In the genomic region with DNA sequence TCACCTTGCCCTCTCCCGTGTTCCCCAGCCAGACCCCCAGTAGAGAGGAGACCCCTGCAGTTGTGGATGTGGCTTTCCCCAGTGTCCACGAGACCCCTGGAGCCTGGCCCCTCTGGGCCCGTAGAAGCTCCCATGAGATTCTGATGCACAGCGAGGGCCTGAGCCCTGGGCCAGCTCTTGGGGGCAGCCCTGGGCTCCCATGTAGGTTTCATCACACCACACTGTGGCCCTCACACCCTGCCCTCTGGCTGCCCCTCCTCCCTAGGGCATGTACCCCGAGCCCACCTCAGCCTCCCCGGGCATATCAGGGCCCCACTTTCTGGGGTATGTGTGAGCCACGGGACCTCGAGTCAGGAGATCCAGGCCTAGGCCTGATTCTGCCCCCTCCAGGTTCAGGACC, we compare ENCODE assay signal across 42 cellular contexts. TPM values are rescaled to one million over a fixed set of nuclear protein-coding genes. Genes with fewer than 3 reads are reported as not detected.
"Had no signal": no experiment of that assay in that cellular context is flagged by ENCODE, and none has a peak within 500 bp of the region (broad histone marks: within the 10 kb centered on the region; RNA-seq: fewer than 3 reads in every experiment).

No MANE protein-coding gene starts in this region.

- H3K4me3 ChIP-seq: adrenal gland, ascending aorta, body of pancreas, breast epithelium, cardiac muscle cell had no signal

- H3K4me1 Mint-ChIP-seq: activated naive CD4-positive, alpha-beta T cell treated with anti-CD3 and anti-CD28 coated beads, Interleukin-2, amount 10 ng/mL, durations not matched to agents 7 days and 5 days; activated naive CD4-positive, alpha-beta T cell treated with anti-CD3 and anti-CD28 coated beads, Interleukin-2, amount 50 U/mL, for 24 hours; activated naive CD8-positive, alpha-beta T cell treated with anti-CD3 and anti-CD28 coated beads for 36 hours; activated naive CD8-positive, alpha-beta T cell treated with anti-CD3 and anti-CD28 coated beads, Interleukin-2, amount 10 ng/mL, durations not matched to agents 7 days and 5 days; activated naive CD8-positive, alpha-beta T cell treated with anti-CD3 and anti-CD28 coated beads, Interleukin-2, amount 50 U/mL, for 24 hours; activated T-helper 17 cell treated with anti-CD3 and anti-CD28 coated beads, Interleukin-2, amount 50 U/mL, for 72 hours; central memory CD8-positive, alpha-beta T cell had no signal

- ATAC-seq: activated naive CD4-positive, alpha-beta T cell treated with anti-CD3 and anti-CD28 coated beads, Interleukin-2, amount 50 U/mL, for 72 hours; activated naive CD8-positive, alpha-beta T cell treated with anti-CD3 and anti-CD28 coated beads, Interleukin-2, amount 50 U/mL, for 24 hours; activated T-cell treated with anti-CD3 and anti-CD28 coated beads, Interleukin-2, amount 50 U/mL, for 4 hours; activated T-cell treated with anti-CD3 and anti-CD28 coated beads, Interleukin-2, amount 50 U/mL, for 72 hours; activated T-helper 17 cell treated with anti-CD3 and anti-CD28 coated beads, Interleukin-2, amount 50 U/mL, for 72 hours; body of pancreas had no signal

- FAIRE-seq: astrocyte, bronchial epithelial cell had no signal

- H3K36me3 ChIP-seq: adrenal gland, ascending aorta, brain microvascular endothelial cell, breast epithelium, cardiac muscle cell had no signal

- H3K4me1 ChIP-seq: adrenal gland, ascending aorta, body of pancreas, breast epithelium had no signal

- H3K27ac ChIP-seq: adrenal gland, ascending aorta, body of pancreas, brain microvascular endothelial cell, breast epithelium, cardiac muscle cell had no signal

- H3K27ac Mint-ChIP-seq: activated naive CD4-positive, alpha-beta T cell treated with anti-CD3 and anti-CD28 coated beads for 36 hours; activated naive CD4-positive, alpha-beta T cell treated with anti-CD3 and anti-CD28 coated beads, Interleukin-2, amount 10 ng/mL, durations not matched to agents 7 days and 5 days; activated naive CD4-positive, alpha-beta T cell treated with anti-CD3 and anti-CD28 coated beads, Interleukin-2, amount 50 U/mL, for 24 hours; activated naive CD4-positive, alpha-beta T cell treated with anti-CD3 and anti-CD28 coated beads, Interleukin-2, amount 50 U/mL, for 72 hours; activated naive CD8-positive, alpha-beta T cell; activated naive CD8-positive, alpha-beta T cell treated with anti-CD3 and anti-CD28 coated beads for 36 hours; activated naive CD8-positive, alpha-beta T cell treated with anti-CD3 and anti-CD28 coated beads, Interleukin-2, amount 10 ng/mL, durations not matched to agents 7 days and 5 days; activated naive CD8-positive, alpha-beta T cell treated with anti-CD3 and anti-CD28 coated beads, Interleukin-2, amount 50 U/mL, for 24 hours; activated T-cell treated with anti-CD3 and anti-CD28 coated beads, Interleukin-2, amount 50 U/mL, for 24 hours; activated T-cell treated with anti-CD3 and anti-CD28 coated beads, Interleukin-2, amount 50 U/mL, for 72 hours; activated T-helper 1 cell treated with anti-CD3 and anti-CD28 coated beads, Interleukin-12 subunit alpha, Interleukin-12 subunit beta, Interleukin-2, Interleukin-4 antibody, amounts not matched to agents 30 ng/mL and 10 ng/mL and 1 ng/mL, durations not matched to agents 14 hours and 24 hours and 36 hours; activated T-helper 17 cell treated with anti-CD3 and anti-CD28 coated beads, Interleukin-2, amount 50 U/mL, for 72 hours; activated T-helper 2 cell treated with anti-CD3 and anti-CD28 coated beads, Interferon-gamma antibody, Interleukin-2, Interleukin-4, amounts not matched to agents 10 μg/mL and 5 μg/mL and 100 μg/mL, durations not matched to agents 14 hours and 24 hours and 36 hours had no signal

- H3K9me3 Mint-ChIP-seq: activated naive CD4-positive, alpha-beta T cell treated with anti-CD3 and anti-CD28 coated beads for 36 hours; activated naive CD4-positive, alpha-beta T cell treated with anti-CD3 and anti-CD28 coated beads, Interleukin-2, amount 10 ng/mL, durations not matched to agents 7 days and 5 days; activated naive CD4-positive, alpha-beta T cell treated with anti-CD3 and anti-CD28 coated beads, Interleukin-2, amount 50 U/mL, for 24 hours; activated naive CD4-positive, alpha-beta T cell treated with anti-CD3 and anti-CD28 coated beads, Interleukin-2, amount 50 U/mL, for 72 hours; activated naive CD8-positive, alpha-beta T cell treated with anti-CD3 and anti-CD28 coated beads for 36 hours; activated naive CD8-positive, alpha-beta T cell treated with anti-CD3 and anti-CD28 coated beads, Interleukin-2, amount 10 ng/mL, durations not matched to agents 7 days and 5 days; activated naive CD8-positive, alpha-beta T cell treated with anti-CD3 and anti-CD28 coated beads, Interleukin-2, amount 50 U/mL, for 24 hours; activated T-cell treated with anti-CD3 and anti-CD28 coated beads, Interleukin-2, amount 50 U/mL, for 24 hours; activated T-cell treated with anti-CD3 and anti-CD28 coated beads, Interleukin-2, amount 50 U/mL, for 4 hours; activated T-cell treated with anti-CD3 and anti-CD28 coated beads, Interleukin-2, amount 50 U/mL, for 72 hours; activated T-helper 1 cell treated with anti-CD3 and anti-CD28 coated beads, Interleukin-12 subunit alpha, Interleukin-12 subunit beta, Interleukin-2, Interleukin-4 antibody, amounts not matched to agents 30 ng/mL and 10 ng/mL and 1 ng/mL, durations not matched to agents 14 hours and 24 hours and 36 hours; activated T-helper 17 cell treated with anti-CD3 and anti-CD28 coated beads, Interleukin-2, amount 50 U/mL, for 72 hours; activated T-helper 2 cell treated with anti-CD3 and anti-CD28 coated beads, Interferon-gamma antibody, Interleukin-2, Interleukin-4, amounts not matched to agents 10 μg/mL and 5 μg/mL and 100 μg/mL, durations not matched to agents 14 hours and 24 hours and 36 hours; central memory CD8-positive, alpha-beta T cell had no signal

- H3K27me3 Mint-ChIP-seq: activated naive CD8-positive, alpha-beta T cell treated with anti-CD3 and anti-CD28 coated beads, Interleukin-2, amount 10 ng/mL, durations not matched to agents 7 days and 5 days; activated naive CD8-positive, alpha-beta T cell treated with anti-CD3 and anti-CD28 coated beads, Interleukin-2, amount 50 U/mL, for 24 hours had no signal

- H3K9me3 ChIP-seq: adrenal gland, ascending aorta, body of pancreas, breast epithelium had no signal

- DNase-seq: activated effector memory CD4-positive, alpha-beta T cell treated with anti-CD3 and anti-CD28 coated beads, Interleukin-2, amount 50 U/mL, for 16 hours; activated effector memory CD4-positive, alpha-beta T cell treated with Interleukin-2 at 50 U/mL for 16 hours; activated gamma-delta T cell; activated gamma-delta T cell treated with Interleukin-2 at 50 U/mL for 16 hours; activated naive CD4-positive, alpha-beta T cell; activated naive CD4-positive, alpha-beta T cell treated with anti-CD3 and anti-CD28 coated beads for 36 hours; activated naive CD4-positive, alpha-beta T cell treated with anti-CD3 and anti-CD28 coated beads, Interleukin-2, amount 10 ng/mL, durations not matched to agents 7 days and 5 days; activated naive CD4-positive, alpha-beta T cell treated with anti-CD3 and anti-CD28 coated beads, Interleukin-2, amount 50 U/mL, for 16 hours; activated naive CD4-positive, alpha-beta T cell treated with Interleukin-2 at 50 U/mL for 16 hours; activated naive CD8-positive, alpha-beta T cell treated with anti-CD3 and anti-CD28 coated beads for 36 hours; activated naive CD8-positive, alpha-beta T cell treated with anti-CD3 and anti-CD28 coated beads, Interleukin-2, amount 10 ng/mL, durations not matched to agents 7 days and 5 days; activated naive CD8-positive, alpha-beta T cell treated with anti-CD3 and anti-CD28 coated beads, Interleukin-2, amount 50 U/mL, for 24 hours; activated T-cell treated with anti-CD3 and anti-CD28 coated beads, Interleukin-2, amount 50 U/mL, for 1 hour; activated T-cell treated with anti-CD3 and anti-CD28 coated beads, Interleukin-2, amount 50 U/mL, for 24 hours; activated T-cell treated with anti-CD3 and anti-CD28 coated beads, Interleukin-2, amount 50 U/mL, for 4 hours; activated T-cell treated with anti-CD3 and anti-CD28 coated beads, Interleukin-2, amount 50 U/mL, for 48 hours; activated T-cell treated with anti-CD3 and anti-CD28 coated beads, Interleukin-2, amount 50 U/mL, for 72 hours; amniotic stem cell; amygdala; anterior cingulate cortex; aorta; body of pancreas; brain microvascular endothelial cell; caudate nucleus; central memory CD4-positive, alpha-beta T cell; cerebellar nuclear complex had no signal

- H3K4me3 Mint-ChIP-seq: activated naive CD4-positive, alpha-beta T cell treated with anti-CD3 and anti-CD28 coated beads for 36 hours; activated naive CD4-positive, alpha-beta T cell treated with anti-CD3 and anti-CD28 coated beads, Interleukin-2, amount 10 ng/mL, durations not matched to agents 7 days and 5 days; activated naive CD4-positive, alpha-beta T cell treated with anti-CD3 and anti-CD28 coated beads, Interleukin-2, amount 50 U/mL, for 24 hours; activated naive CD8-positive, alpha-beta T cell; activated naive CD8-positive, alpha-beta T cell treated with anti-CD3 and anti-CD28 coated beads for 36 hours; activated naive CD8-positive, alpha-beta T cell treated with anti-CD3 and anti-CD28 coated beads, Interleukin-2, amount 10 ng/mL, durations not matched to agents 7 days and 5 days; activated naive CD8-positive, alpha-beta T cell treated with anti-CD3 and anti-CD28 coated beads, Interleukin-2, amount 50 U/mL, for 24 hours; activated T-cell treated with anti-CD3 and anti-CD28 coated beads, Interleukin-2, amount 50 U/mL, for 24 hours; activated T-cell treated with anti-CD3 and anti-CD28 coated beads, Interleukin-2, amount 50 U/mL, for 4 hours; activated T-cell treated with anti-CD3 and anti-CD28 coated beads, Interleukin-2, amount 50 U/mL, for 72 hours; activated T-helper 1 cell treated with anti-CD3 and anti-CD28 coated beads, Interleukin-12 subunit alpha, Interleukin-12 subunit beta, Interleukin-2, Interleukin-4 antibody, amounts not matched to agents 30 ng/mL and 10 ng/mL and 1 ng/mL, durations not matched to agents 14 hours and 24 hours and 36 hours; activated T-helper 17 cell treated with anti-CD3 and anti-CD28 coated beads, Interleukin-2, amount 50 U/mL, for 72 hours; brain; central memory CD8-positive, alpha-beta T cell had no signal

- H3K27me3 ChIP-seq: ascending aorta, body of pancreas, brain microvascular endothelial cell had no signal

- H3K36me3 Mint-ChIP-seq: activated naive CD4-positive, alpha-beta T cell treated with anti-CD3 and anti-CD28 coated beads, Interleukin-2, amount 10 ng/mL, durations not matched to agents 7 days and 5 days; activated naive CD4-positive, alpha-beta T cell treated with anti-CD3 and anti-CD28 coated beads, Interleukin-2, amount 50 U/mL, for 24 hours; activated naive CD4-positive, alpha-beta T cell treated with anti-CD3 and anti-CD28 coated beads, Interleukin-2, amount 50 U/mL, for 72 hours; activated naive CD8-positive, alpha-beta T cell; activated naive CD8-positive, alpha-beta T cell treated with anti-CD3 and anti-CD28 coated beads for 36 hours; activated naive CD8-positive, alpha-beta T cell treated with anti-CD3 and anti-CD28 coated beads, Interleukin-2, amount 10 ng/mL, durations not matched to agents 7 days and 5 days; brain had no signal

RNA-seq across cellular contexts. Expression of a gene that starts 7.0 kb away (rescaled TPM):
- total RNA-seq: activated naive CD4-positive, alpha-beta T cell treated with anti-CD3 and anti-CD28 coated beads for 36 hours; activated naive CD4-positive, alpha-beta T cell treated with anti-CD3 and anti-CD28 coated beads, Interleukin-2, amount 50 U/mL, for 72 hours; activated naive CD8-positive, alpha-beta T cell treated with anti-CD3 and anti-CD28 coated beads for 36 hours; activated naive CD8-positive, alpha-beta T cell treated with anti-CD3 and anti-CD28 coated beads, Interleukin-2, amount 10 ng/mL, durations not matched to agents 7 days and 5 days; activated T-cell treated with anti-CD3 and anti-CD28 coated beads, Interleukin-2, amount 50 U/mL, for 4 hours; activated T-cell treated with anti-CD3 and anti-CD28 coated beads, Interleukin-2, amount 50 U/mL, for 72 hours; activated T-helper 1 cell treated with anti-CD3 and anti-CD28 coated beads, Interleukin-12 subunit alpha, Interleukin-12 subunit beta, Interleukin-2, Interleukin-4 antibody, amounts not matched to agents 30 ng/mL and 10 ng/mL and 1 ng/mL, durations not matched to agents 14 hours and 24 hours and 36 hours; activated T-helper 17 cell treated with anti-CD3 and anti-CD28 coated beads, Interleukin-2, amount 50 U/mL, for 72 hours; activated T-helper 2 cell treated with anti-CD3 and anti-CD28 coated beads, Interferon-gamma antibody, Interleukin-2, Interleukin-4, amounts not matched to agents 10 μg/mL and 5 μg/mL and 100 μg/mL, durations not matched to agents 14 hours and 24 hours and 36 hours; aorta; ascending aorta; body of pancreas; breast epithelium; bronchial epithelial cell; chondrocyte had no signal
- polyA plus RNA-seq: adipose tissue, aorta, cardiac muscle cell had no signal
